In genomic region chr19:4970558-4971423, GRCh38 we compare ENCODE assay signal across 2 cellular contexts.
TF ChIP-seq lines count a peak whose summit lies in the region.

No MANE protein-coding gene starts in this region.

TF ChIP-seq in GM12878, 131 proteins besides CTCF, POLR2A, EP300 and RAD21:
- peak in 1 of 2 experiments; percentile 37; a peak in 2 of 4 replicates for TF ChIP-seq BHLHE40 (IDR thresholded peaks at IDR 0.05; ENCODE audit: borderline replicate concordance in 1 of 2, low read depth in 2 of 2, low read length in 1 of 2)
- no peak for TF ChIP-seq RCOR1 (conservative IDR thresholded peaks at IDR 0.05; ENCODE audit: low read depth, low read length)

TF ChIP-seq in HepG2, 621 proteins besides CTCF, POLR2A, EP300 and RAD21 (continues in another document):
- no peak for TF ChIP-seq ZNF232 (CRISPR knock-in tag; IDR thresholded peaks at IDR 0.05; ENCODE audit: borderline replicate concordance)
- no peak for TF ChIP-seq ELF3 (CRISPR knock-in tag; IDR thresholded peaks at IDR 0.05)
- no peak for TF ChIP-seq STAG1 (CRISPR knock-in tag; IDR thresholded peaks at IDR 0.05)
- no peak for TF ChIP-seq PBX3 (CRISPR knock-in tag; IDR thresholded peaks at IDR 0.05; ENCODE audit: borderline replicate concordance)
- TF ChIP-seq EED (CRISPR knock-in tag; IDR thresholded peaks at IDR 0.05), result no peak
- no peak for TF ChIP-seq ZNF737 (CRISPR knock-in tag; IDR thresholded peaks at IDR 0.05; ENCODE audit: borderline replicate concordance)
- no peak for TF ChIP-seq ZFX (CRISPR knock-in tag; IDR thresholded peaks at IDR 0.05; ENCODE audit: low read depth)
- no peak for TF ChIP-seq POLR2AphosphoS2 (IDR thresholded peaks at IDR 0.05; ENCODE audit: low read depth, low read length)
- TF ChIP-seq MLXIP (CRISPR knock-in tag; IDR thresholded peaks at IDR 0.05; ENCODE audit: borderline replicate concordance), result no peak
- TF ChIP-seq ATF1 (CRISPR knock-in tag; IDR thresholded peaks at IDR 0.05), result no peak
- no peak for TF ChIP-seq ZNF839 (CRISPR knock-in tag; IDR thresholded peaks at IDR 0.05; ENCODE audit: borderline replicate concordance)
- 0 out of 2 replicates have a peak, but pooled peaks have one; percentile 20 for TF ChIP-seq ZNF557 (CRISPR knock-in tag; IDR thresholded peaks at IDR 0.05)
- no peak for TF ChIP-seq ZNF18 (CRISPR knock-in tag; IDR thresholded peaks at IDR 0.05; ENCODE audit: insufficient replicate concordance)
- TF ChIP-seq AHDC1 (CRISPR knock-in tag; IDR thresholded peaks at IDR 0.05; ENCODE audit: borderline replicate concordance), result no peak
- no peak for TF ChIP-seq ZNF264 (CRISPR knock-in tag; IDR thresholded peaks at IDR 0.05)
- no peak for TF ChIP-seq CREB1 (IDR thresholded peaks at IDR 0.05)
- no peak for TF ChIP-seq CREB1 (CRISPR knock-in tag; IDR thresholded peaks at IDR 0.05)
- TF ChIP-seq ZNF616 (CRISPR knock-in tag; IDR thresholded peaks at IDR 0.05; ENCODE audit: low read depth), result no peak
- TF ChIP-seq ZNF710 (CRISPR knock-in tag; IDR thresholded peaks at IDR 0.05; ENCODE audit: borderline replicate concordance), result no peak
- no peak for TF ChIP-seq ZBTB40 (IDR thresholded peaks at IDR 0.05)
- no peak for TF ChIP-seq ZBTB40 (CRISPR knock-in tag; IDR thresholded peaks at IDR 0.05)
- no peak; the same call in 1 of the 2 replicates for TF ChIP-seq FOSL2 (CRISPR knock-in tag; IDR thresholded peaks at IDR 0.05)
- no peak for TF ChIP-seq ZFAT (CRISPR knock-in tag; conservative IDR thresholded peaks at IDR 0.05)
- no peak for TF ChIP-seq BRCA1 (CRISPR knock-in tag; IDR thresholded peaks at IDR 0.05)
- TF ChIP-seq ZNF292 (CRISPR knock-in tag; IDR thresholded peaks at IDR 0.05; ENCODE audit: borderline replicate concordance, low read depth), result no peak
- 0 out of 2 replicates have a peak, but pooled peaks have one; percentile 27 for TF ChIP-seq ZMAT3 (CRISPR knock-in tag; conservative IDR thresholded peaks at IDR 0.05)
